In genomic region chr9:83334320-83334719, GRCh38 we compare ENCODE assay signal across 8 cellular contexts.
DNase-seq lines count a peak whose midpoint lies in the region; ATAC-seq and TF ChIP-seq lines count a peak whose summit lies in the region.

No MANE protein-coding gene starts in this region.

- H3K4me1 Mint-ChIP-seq in H9, result no peaks in the 10 kb centered on the region

- no peak overlapping the region for H3K23ac ChIP-seq in H9 (ENCODE audit: insufficient read length, low read depth, low read length)

- H3K9ac ChIP-seq in DND-41 (ENCODE audit: low read depth, low read length), result no peak overlapping the region
- no peak overlapping the region for H3K9ac ChIP-seq in H9 (ENCODE audit: extremely low read depth, insufficient read length, low read length)

- no peak overlapping the region for H3K4ac ChIP-seq in H9 (ENCODE audit: low read depth, low read length)

- H3K27me3 Mint-ChIP-seq in H9 (ENCODE audit: low read depth), result peaks cover 2% of the 10 kb centered on the region; the same call in 1 of the 2 replicates

- H3K27me3 ChIP-seq in DND-41 (ENCODE audit: insufficient read depth, low read length, poor library complexity) (no peaks in the 10 kb centered on the region), H9 (ENCODE audit: insufficient read depth, low read length) (no peaks in the 10 kb centered on the region)

- H3T11ph ChIP-seq in H9 (ENCODE audit: low read length), result no peak overlapping the region

- H2BK12ac ChIP-seq in H9 (ENCODE audit: insufficient read length, low read depth, low read length), result no peak overlapping the region

- no peak overlapping the region for H4K91ac ChIP-seq in H9 (ENCODE audit: insufficient read length, low read depth, low read length)

- H3K79me1 ChIP-seq in H9 (ENCODE audit: insufficient read depth, low read depth, low read length, poor library complexity, severe bottlenecking), result no peaks in the 10 kb centered on the region

- WGBS in H9 (ENCODE audit: extremely low coverage, insufficient read length, low lambda C conversion rate), result no CpG with 5 or more reads among the region's 4 CpGs

- H3K36me3 Mint-ChIP-seq in H9 (ENCODE audit: insufficient read depth in 1 of 3, low read depth in 3 of 3), result no peaks in the 10 kb centered on the region; a peak in 1 of 7 replicates

- H2BK120ac ChIP-seq in H9 (ENCODE audit: low read depth, low read length, poor library complexity, severe bottlenecking), result no peak overlapping the region

- in situ Hi-C loops in astrocyte of the spinal cord (cut with HindIII; ENCODE audit: low sequenced_read_pairs), result no loop called here

- H3K27ac ChIP-seq in DND-41 (ENCODE audit: low read length) (no peak overlapping the region), H9 (ENCODE audit: insufficient read length, low read depth, low read length) (no peak overlapping the region)

- no peaks in the 10 kb centered on the region for H3K79me2 ChIP-seq in DND-41 (ENCODE audit: insufficient read depth, low read length)
- H3K79me2 ChIP-seq in H9 (ENCODE audit: insufficient read depth, low read length), result no peaks in the 10 kb centered on the region

- H3K9me3 ChIP-seq in DND-41 (ENCODE audit: insufficient read depth, low read length, severe bottlenecking) (no peaks in the 10 kb centered on the region), H9 (ENCODE audit: control insufficient read depth, low read depth, low read length) (no peaks in the 10 kb centered on the region)

- H2BK15ac ChIP-seq in H9 (ENCODE audit: low read depth, low read length), result no peak overlapping the region

- no peak overlapping the region for H3K56ac ChIP-seq in H9 (ENCODE audit: insufficient read length, low read depth, low read length)

- H3K4me2 ChIP-seq in DND-41 (ENCODE audit: insufficient read depth, low read length), result no peak overlapping the region
- no peak overlapping the region for H3K4me2 ChIP-seq in H9 (ENCODE audit: insufficient read depth, insufficient read length, low read length)

- H4K20me1 ChIP-seq in DND-41 (ENCODE audit: insufficient read depth, low read length) (no peaks in the 10 kb centered on the region), H9 (ENCODE audit: control insufficient read depth, insufficient read depth, insufficient read length) (no peaks in the 10 kb centered on the region)

- H3K9me3 Mint-ChIP-seq in H9, result no peaks in the 10 kb centered on the region; a peak in 1 of 5 replicates

- H3K18ac ChIP-seq in H9 (ENCODE audit: insufficient read length, low read depth, low read length), result no peak overlapping the region

- no peaks in the 10 kb centered on the region for H3K4me1 ChIP-seq in DND-41 (ENCODE audit: insufficient read depth, low read length)
- no peaks in the 10 kb centered on the region for H3K4me1 ChIP-seq in H9 (ENCODE audit: insufficient read depth, low read length)

- no peak overlapping the region for H2BK5ac ChIP-seq in H9 (ENCODE audit: insufficient read length, low read length)

- no peak overlapping the region for H3K14ac ChIP-seq in H9 (ENCODE audit: insufficient read depth, low read length)

- H3K27ac Mint-ChIP-seq in H9, result no peak overlapping the region

- no peak overlapping the region for H2AFZ ChIP-seq in DND-41 (ENCODE audit: low read depth, low read length)
- H2AFZ ChIP-seq in H9 (ENCODE audit: low read length), result no peak overlapping the region

- peak; percentile 83 for ATAC-seq in DND-41 (ENCODE audit: insufficient read depth, low read depth)
- ATAC-seq in GM19463 (IDR thresholded peaks at IDR 0.05; ENCODE audit: unreplicated experiment), result no peak

- H4K5ac ChIP-seq in H9 (ENCODE audit: insufficient read length, low read depth, low read length), result no peak overlapping the region

- no peak overlapping the region for H3K4me3 ChIP-seq in DND-41 (ENCODE audit: low read depth in 1 of 2, low read length in 2 of 2)
- H3K4me3 ChIP-seq in astrocyte of the spinal cord (ENCODE audit: low read depth, low read length), result no peak overlapping the region

- no peak overlapping the region for H4K8ac ChIP-seq in H9 (replicated peaks; ENCODE audit: insufficient read length, low read depth, low read length)

- peak; percentile 66 for DNase-seq in DND-41
- peak; percentile 60 for DNase-seq in H9
- DNase-seq in NCI-H1436 treated with DMSO at 0.1 percent for 48 hours (lab: John Stamatoyannopoulos, UW), result peak; percentile 24
- DNase-seq in T-helper 9 cell, result peak; percentile 58
- peak; percentile 85 for DNase-seq in astrocyte of the spinal cord (ENCODE audit: low read depth, low spot score)
- DNase-seq in hypothalamus (lab: John Stamatoyannopoulos, UW), result peak in 47 of 51 donors; percentile 4 to 79 (median 43)
- peak; percentile 52 for DNase-seq in smooth muscle cell of the brain vasculature (ENCODE audit: low read depth, low spot score)

- no peak overlapping the region for H2AK5ac ChIP-seq in H9 (ENCODE audit: insufficient read length, low read length)

- no peak overlapping the region for H2BK20ac ChIP-seq in H9 (ENCODE audit: low read depth, low read length, poor library complexity, severe bottlenecking)

- H3K36me3 ChIP-seq in DND-41 (ENCODE audit: insufficient read depth, low read length), result no peaks in the 10 kb centered on the region

- no peaks in the 10 kb centered on the region for H3K23me2 ChIP-seq in H9 (ENCODE audit: insufficient read length, low read depth, low read length, poor library complexity, severe bottlenecking)

- H3K4me3 Mint-ChIP-seq in H9, result no peak overlapping the region

- TF ChIP-seq CTCF in DND-41 (IDR thresholded peaks at IDR 0.05; ENCODE audit: borderline replicate concordance, extremely low read depth, low read length, poor library complexity, severe bottlenecking), result peak; percentile 87
- TF ChIP-seq CTCF in H9 (conservative IDR thresholded peaks at IDR 0.05), result peak; percentile 93
- TF ChIP-seq CTCF in astrocyte of the spinal cord (IDR thresholded peaks at IDR 0.05; ENCODE audit: low read depth, low read length), result peak; percentile 91

Comparison
In these comparisons a context has a peak if more than half of its experiments do, and no peak if none do; other contexts are left out.
1. DNase-seq: peak in every context shown above with its lines; median percentile 85 in astrocyte of the spinal cord; 66 in DND-41; 60 in H9; 58 in T-helper 9 cell; 52 in smooth muscle cell of the brain vasculature; 43 in hypothalamus; 24 in NCI-H1436 treated with DMSO at 0.1 percent for 48 hours.